Comparison of ENCODE assay signal across 33 cellular contexts in genomic region chr2:143734507-143734906, GRCh38.
"Had no signal": no experiment of that assay in that cellular context is flagged by ENCODE, and none has a peak within 500 bp of the region (broad histone marks: within the 10 kb centered on the region; RNA-seq: fewer than 3 reads in every experiment).

No MANE protein-coding gene starts in this region.

- H3K9me3 Mint-ChIP-seq: activated B cell treated with CpG ODN at 0.5 μM for 24 hours; activated CD4-positive, alpha-beta memory T cell treated with anti-CD3 and anti-CD28 coated beads for 36 hours; activated CD8-positive, alpha-beta T cell treated with anti-CD3 and anti-CD28 coated beads for 36 hours; activated naive CD4-positive, alpha-beta T cell treated with anti-CD3 and anti-CD28 coated beads, Interleukin-2, amount 10 ng/mL, durations not matched to agents 7 days and 5 days; activated naive CD4-positive, alpha-beta T cell treated with anti-CD3 and anti-CD28 coated beads, Interleukin-2, amount 50 U/mL, for 72 hours; activated naive CD8-positive, alpha-beta T cell treated with anti-CD3 and anti-CD28 coated beads for 36 hours; activated T-cell treated with anti-CD3 and anti-CD28 coated beads, Interleukin-2, amount 50 U/mL, for 24 hours; activated T-helper 1 cell treated with anti-CD3 and anti-CD28 coated beads, Interleukin-12 subunit alpha, Interleukin-12 subunit beta, Interleukin-2, Interleukin-4 antibody, amounts not matched to agents 30 ng/mL and 10 ng/mL and 1 ng/mL, durations not matched to agents 14 hours and 24 hours and 36 hours; activated T-helper 17 cell treated with anti-CD3 and anti-CD28 coated beads, Interleukin-2, amount 50 U/mL, for 72 hours; central memory CD8-positive, alpha-beta T cell; T-helper 1 cell treated with Interleukin-12 subunit alpha and Interleukin-12 subunit beta and Interleukin-4 antibody, amounts not matched to agents 30 μg/mL and 1 μg/mL, for 36 hours; T-helper 2 cell treated with Interferon-gamma antibody and Interleukin-4, amounts not matched to agents 5 μg/mL and 100 μg/mL, for 36 hours had no signal

- DNase-seq: activated B cell treated with CpG ODN at 0.5 μM for 24 hours; activated CD4-positive, alpha-beta memory T cell treated with anti-CD3 and anti-CD28 coated beads for 36 hours; activated CD4-positive, alpha-beta T cell treated with anti-CD3 and anti-CD28 coated beads for 4 hours; activated CD4-positive, alpha-beta T cell treated with anti-CD3 and anti-CD28 coated beads, Interleukin-2, amount 10 ng/mL, durations not matched to agents 24 days and 14 days; activated CD4-positive, alpha-beta T cell treated with anti-CD3 and anti-CD28 coated beads, Interleukin-2, amount 50 U/mL, for 1 hour; activated CD4-positive, alpha-beta T cell treated with anti-CD3 and anti-CD28 coated beads, Interleukin-2, amount 50 U/mL, for 4 hours; activated CD4-positive, CD25-positive, alpha-beta regulatory T cell treated with anti-CD3 and anti-CD28 coated beads, Interleukin-2, amount 50 U/mL, for 72 hours; activated CD8-positive, alpha-beta memory T cell treated with anti-CD3 and anti-CD28 coated beads, Interleukin-2, amount 50 U/mL, for 4 hours; activated CD8-positive, alpha-beta T cell treated with anti-CD3 and anti-CD28 coated beads for 36 hours; activated effector memory CD4-positive, alpha-beta T cell treated with anti-CD3 and anti-CD28 coated beads, Interleukin-2, amount 50 U/mL, for 16 hours; activated gamma-delta T cell treated with Interleukin-2 at 50 U/mL for 16 hours; activated naive CD4-positive, alpha-beta T cell treated with anti-CD3 and anti-CD28 coated beads, Interleukin-2, amount 10 ng/mL, durations not matched to agents 7 days and 5 days; activated naive CD4-positive, alpha-beta T cell treated with Interleukin-2 at 50 U/mL for 16 hours; activated naive CD8-positive, alpha-beta T cell treated with anti-CD3 and anti-CD28 coated beads for 36 hours; activated T-cell treated with anti-CD3 and anti-CD28 coated beads for 4 hours; activated T-cell treated with anti-CD3 and anti-CD28 coated beads, Interleukin-2, amount 50 U/mL, for 24 hours; activated T-cell treated with anti-CD3 and anti-CD28 coated beads, Interleukin-2, amount 50 U/mL, for 48 hours; adrenal gland; amniotic stem cell; aorta; body of pancreas; brain microvascular endothelial cell; caudate nucleus; cerebellar nuclear complex; T-helper 1 cell; T-helper 2 cell; T-helper 9 cell had no signal

- H3K27ac Mint-ChIP-seq: activated B cell treated with CpG ODN at 0.5 μM for 24 hours; activated CD4-positive, alpha-beta memory T cell treated with anti-CD3 and anti-CD28 coated beads for 36 hours; activated CD4-positive, alpha-beta T cell treated with anti-CD3 and anti-CD28 coated beads, Interleukin-2, amount 10 ng/mL, durations not matched to agents 24 days and 14 days; activated CD8-positive, alpha-beta T cell treated with anti-CD3 and anti-CD28 coated beads for 36 hours; activated naive CD4-positive, alpha-beta T cell treated with anti-CD3 and anti-CD28 coated beads, Interleukin-2, amount 10 ng/mL, durations not matched to agents 7 days and 5 days; activated naive CD4-positive, alpha-beta T cell treated with anti-CD3 and anti-CD28 coated beads, Interleukin-2, amount 50 U/mL, for 72 hours; activated naive CD8-positive, alpha-beta T cell treated with anti-CD3 and anti-CD28 coated beads for 36 hours; activated T-cell treated with anti-CD3 and anti-CD28 coated beads, Interleukin-2, amount 50 U/mL, for 24 hours; activated T-helper 1 cell treated with anti-CD3 and anti-CD28 coated beads, Interleukin-12 subunit alpha, Interleukin-12 subunit beta, Interleukin-2, Interleukin-4 antibody, amounts not matched to agents 30 ng/mL and 10 ng/mL and 1 ng/mL, durations not matched to agents 14 hours and 24 hours and 36 hours; activated T-helper 17 cell treated with anti-CD3 and anti-CD28 coated beads, Interleukin-2, amount 50 U/mL, for 72 hours; T-helper 1 cell treated with Interleukin-12 subunit alpha and Interleukin-12 subunit beta and Interleukin-4 antibody, amounts not matched to agents 30 μg/mL and 1 μg/mL, for 36 hours; T-helper 2 cell treated with Interferon-gamma antibody and Interleukin-4, amounts not matched to agents 5 μg/mL and 100 μg/mL, for 36 hours had no signal

- H3K4me3 Mint-ChIP-seq: activated B cell treated with CpG ODN at 0.5 μM for 24 hours; activated CD4-positive, alpha-beta memory T cell treated with anti-CD3 and anti-CD28 coated beads for 36 hours; activated CD4-positive, alpha-beta T cell treated with anti-CD3 and anti-CD28 coated beads, Interleukin-2, amount 10 ng/mL, durations not matched to agents 24 days and 14 days; activated CD8-positive, alpha-beta T cell treated with anti-CD3 and anti-CD28 coated beads for 36 hours; activated naive CD4-positive, alpha-beta T cell treated with anti-CD3 and anti-CD28 coated beads, Interleukin-2, amount 10 ng/mL, durations not matched to agents 7 days and 5 days; activated naive CD8-positive, alpha-beta T cell treated with anti-CD3 and anti-CD28 coated beads for 36 hours; activated T-cell treated with anti-CD3 and anti-CD28 coated beads, Interleukin-2, amount 50 U/mL, for 24 hours; activated T-helper 1 cell treated with anti-CD3 and anti-CD28 coated beads, Interleukin-12 subunit alpha, Interleukin-12 subunit beta, Interleukin-2, Interleukin-4 antibody, amounts not matched to agents 30 ng/mL and 10 ng/mL and 1 ng/mL, durations not matched to agents 14 hours and 24 hours and 36 hours; activated T-helper 17 cell treated with anti-CD3 and anti-CD28 coated beads, Interleukin-2, amount 50 U/mL, for 72 hours; central memory CD8-positive, alpha-beta T cell; T-helper 1 cell treated with Interleukin-12 subunit alpha and Interleukin-12 subunit beta and Interleukin-4 antibody, amounts not matched to agents 30 μg/mL and 1 μg/mL, for 36 hours; T-helper 2 cell treated with Interferon-gamma antibody and Interleukin-4, amounts not matched to agents 5 μg/mL and 100 μg/mL, for 36 hours had no signal

- ATAC-seq: activated CD8-positive, alpha-beta T cell treated with anti-CD3 and anti-CD28 coated beads for 36 hours; activated naive CD4-positive, alpha-beta T cell treated with anti-CD3 and anti-CD28 coated beads, Interleukin-2, amount 50 U/mL, for 72 hours; activated T-helper 17 cell treated with anti-CD3 and anti-CD28 coated beads, Interleukin-2, amount 50 U/mL, for 72 hours; body of pancreas had no signal

- H3K27me3 Mint-ChIP-seq: activated B cell treated with CpG ODN at 0.5 μM for 24 hours; activated CD4-positive, alpha-beta memory T cell treated with anti-CD3 and anti-CD28 coated beads for 36 hours; activated CD4-positive, alpha-beta T cell treated with anti-CD3 and anti-CD28 coated beads, Interleukin-2, amount 10 ng/mL, durations not matched to agents 24 days and 14 days; activated CD8-positive, alpha-beta T cell treated with anti-CD3 and anti-CD28 coated beads for 36 hours; activated naive CD4-positive, alpha-beta T cell treated with anti-CD3 and anti-CD28 coated beads, Interleukin-2, amount 10 ng/mL, durations not matched to agents 7 days and 5 days; activated naive CD8-positive, alpha-beta T cell treated with anti-CD3 and anti-CD28 coated beads for 36 hours; activated T-cell treated with anti-CD3 and anti-CD28 coated beads, Interleukin-2, amount 50 U/mL, for 24 hours; activated T-helper 17 cell treated with anti-CD3 and anti-CD28 coated beads, Interleukin-2, amount 50 U/mL, for 72 hours; central memory CD8-positive, alpha-beta T cell had no signal
